In genomic region chr17:56125830-56126819, GRCh38 we compare ENCODE assay signal across 8 cellular contexts. TPM values are rescaled to one million over a fixed set of nuclear protein-coding genes. Genes with fewer than 3 reads are reported as not detected.
A peak's percentile ranks its signal among the peaks of the same experiment; 100 is the strongest.
DNase-seq lines count a peak whose midpoint lies in the region; ATAC-seq lines count a peak whose summit lies in the region.

No MANE protein-coding gene starts in this region.

- no peaks in the 10 kb centered on the region for H3K4me1 ChIP-seq in mesendoderm (ENCODE audit: control insufficient read depth, low read depth, low read length)

- H3K9ac ChIP-seq in mesendoderm (ENCODE audit: low read length) = no peak overlapping the region

- no peak overlapping the region for H3K4me2 ChIP-seq in mesendoderm (ENCODE audit: low read length)

- H2AK5ac ChIP-seq in mesendoderm (ENCODE audit: low read length) = no peak overlapping the region

- no peak overlapping the region for H4K8ac ChIP-seq in mesendoderm (ENCODE audit: low read depth, low read length)

- no peak overlapping the region for H3K56ac ChIP-seq in mesendoderm (ENCODE audit: low read length)

- H2BK120ac ChIP-seq in mesendoderm (ENCODE audit: low read depth, low read length) = no peak overlapping the region

- no peak overlapping the region for H2BK5ac ChIP-seq in mesendoderm (ENCODE audit: low read length)

- no peak overlapping the region for H4K5ac ChIP-seq in mesendoderm (ENCODE audit: low read length)

- H3K27ac ChIP-seq in mesendoderm (ENCODE audit: low read depth, low read length) = no peak overlapping the region

- H3K27me3 ChIP-seq in mesendoderm (ENCODE audit: insufficient read depth, low read length, poor library complexity) = no peaks in the 10 kb centered on the region

- peak; percentile 3 for DNase-seq in NCI-H2227 (lab: John Stamatoyannopoulos, UW; ENCODE audit: unreplicated experiment)
- DNase-seq in NCI-H2227 treated with DMSO at 0.1 percent for 48 hours (lab: John Stamatoyannopoulos, UW) = no peak
- peak; percentile 24 for DNase-seq in MV-4-11 (lab: John Stamatoyannopoulos, UW)
- DNase-seq in astrocyte of the hippocampus (ENCODE audit: low read depth, low spot score) = peak; percentile 89
- DNase-seq in mesendoderm = peak; percentile 74
- DNase-seq in stimulated activated CD8-positive, alpha-beta memory T cell treated with anti-CD3 and anti-CD28 coated beads, Interleukin-4, amount 100 ng/mL, for 48 hours = no peak

- no peaks in the 10 kb centered on the region for H3K36me3 ChIP-seq in mesendoderm (ENCODE audit: control insufficient read depth, insufficient read depth, low read length)

- no peak overlapping the region for H3K18ac ChIP-seq in mesendoderm (ENCODE audit: low read length)

- H3K4ac ChIP-seq in mesendoderm (ENCODE audit: low read depth, low read length) = no peak overlapping the region

- no CpG with 5 or more reads among the region's 14 CpGs for WGBS in mesendoderm (ENCODE audit: extremely low coverage, insufficient coverage, low lambda C conversion rate)

- H3K79me1 ChIP-seq in mesendoderm (ENCODE audit: low read length) = no peaks in the 10 kb centered on the region

- no peak overlapping the region for H2BK15ac ChIP-seq in mesendoderm (replicated peaks; ENCODE audit: low read depth)

- no peak for ATAC-seq in GM18511 (IDR thresholded peaks at IDR 0.05; ENCODE audit: unreplicated experiment)
- no peak for ATAC-seq in HG03571 (IDR thresholded peaks at IDR 0.05; ENCODE audit: unreplicated experiment)

- no peak overlapping the region for H3K23ac ChIP-seq in mesendoderm (ENCODE audit: low read length)

- H3K79me2 ChIP-seq in mesendoderm (ENCODE audit: control insufficient read depth, insufficient read depth, low read length) = no peaks in the 10 kb centered on the region

- no peak overlapping the region for H3K4me3 ChIP-seq in mesendoderm (ENCODE audit: low read length)

RNA-seq across cellular contexts. Expression of gene ANKFN1, which starts 27.1 kb away (rescaled TPM):
- not detected for polyA plus RNA-seq in mesendoderm (2013, experiment 1 of 2)
- not detected for polyA plus RNA-seq in mesendoderm (2013, experiment 2 of 2)

Comparison
In these comparisons a context has a peak if more than half of its experiments do, and no peak if none do; other contexts are left out.
1. DNase-seq: peak in NCI-H2227 (single experiment), MV-4-11 (single experiment), astrocyte of the hippocampus (single experiment) and mesendoderm (single experiment); none in NCI-H2227 treated with DMSO at 0.1 percent for 48 hours (single experiment) and stimulated activated CD8-positive, alpha-beta memory T cell treated with anti-CD3 and anti-CD28 coated beads, Interleukin-4, amount 100 ng/mL, for 48 hours (single experiment).